In the genomic region with DNA sequence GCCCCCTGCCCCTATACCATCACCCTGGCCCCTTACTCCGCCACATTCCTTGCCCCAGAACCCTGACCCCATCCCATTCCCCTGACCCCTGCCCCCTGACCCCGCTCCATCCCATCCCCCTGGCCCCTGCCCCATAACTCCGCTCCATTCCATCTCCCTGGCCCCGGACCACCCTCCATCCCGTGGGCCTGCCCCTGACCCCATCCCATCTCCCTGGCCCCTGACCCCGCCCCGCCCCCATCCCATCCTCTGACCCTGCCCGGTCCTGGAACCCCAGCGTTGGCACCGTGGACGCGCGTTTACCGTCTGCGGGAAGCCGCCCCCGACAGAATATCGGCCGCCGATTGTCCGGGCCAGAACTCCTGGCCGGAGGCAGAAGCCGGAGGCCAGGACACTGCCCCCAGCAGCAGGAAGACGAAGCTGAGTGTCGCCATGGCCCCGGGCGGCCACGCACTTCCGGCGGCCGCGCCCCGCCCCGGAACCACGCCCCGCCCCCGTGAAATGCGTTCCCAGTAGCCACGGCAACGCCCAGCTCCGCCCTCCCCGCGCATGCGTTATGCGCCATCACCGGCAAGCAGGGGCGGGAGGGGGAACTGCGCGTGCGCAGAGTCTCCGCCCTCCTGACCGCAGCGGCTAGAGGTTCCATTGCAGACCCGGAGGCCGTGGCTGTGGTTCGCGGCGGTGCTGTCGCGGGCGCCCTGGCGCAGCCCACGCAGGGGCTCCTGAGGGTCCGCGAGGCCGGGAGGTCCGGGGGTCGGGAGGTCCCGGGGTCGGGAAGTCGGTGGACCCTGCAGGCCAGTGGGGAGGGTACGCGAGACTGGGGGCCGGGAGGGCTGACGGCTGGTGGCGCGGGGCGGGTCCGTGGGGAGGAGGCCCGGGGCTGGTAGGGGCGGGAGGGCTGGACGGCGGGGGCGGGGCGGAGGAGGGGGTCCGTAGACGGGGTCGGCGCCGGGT, we compare ENCODE assay signal across 1 cellular context.
A peak's percentile ranks its signal among the peaks of the same experiment; 100 is the strongest.
TF ChIP-seq lines count a peak whose summit lies in the region.

A gene with protein sequence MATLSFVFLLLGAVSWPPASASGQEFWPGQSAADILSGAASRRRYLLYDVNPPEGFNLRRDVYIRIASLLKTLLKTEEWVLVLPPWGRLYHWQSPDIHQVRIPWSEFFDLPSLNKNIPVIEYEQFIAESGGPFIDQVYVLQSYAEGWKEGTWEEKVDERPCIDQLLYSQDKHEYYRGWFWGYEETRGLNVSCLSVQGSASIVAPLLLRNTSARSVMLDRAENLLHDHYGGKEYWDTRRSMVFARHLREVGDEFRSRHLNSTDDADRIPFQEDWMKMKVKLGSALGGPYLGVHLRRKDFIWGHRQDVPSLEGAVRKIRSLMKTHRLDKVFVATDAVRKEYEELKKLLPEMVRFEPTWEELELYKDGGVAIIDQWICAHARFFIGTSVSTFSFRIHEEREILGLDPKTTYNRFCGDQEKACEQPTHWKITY (minus strand): TSS at position 458 of the 954 bp plus-strand sequence. CDS start 24 bp downstream, at position 434.

TF ChIP-seq in HepG2, 621 proteins besides CTCF, POLR2A, EP300 and RAD21 (continued from another document and continues in another):
- TF ChIP-seq, protein P1, sequence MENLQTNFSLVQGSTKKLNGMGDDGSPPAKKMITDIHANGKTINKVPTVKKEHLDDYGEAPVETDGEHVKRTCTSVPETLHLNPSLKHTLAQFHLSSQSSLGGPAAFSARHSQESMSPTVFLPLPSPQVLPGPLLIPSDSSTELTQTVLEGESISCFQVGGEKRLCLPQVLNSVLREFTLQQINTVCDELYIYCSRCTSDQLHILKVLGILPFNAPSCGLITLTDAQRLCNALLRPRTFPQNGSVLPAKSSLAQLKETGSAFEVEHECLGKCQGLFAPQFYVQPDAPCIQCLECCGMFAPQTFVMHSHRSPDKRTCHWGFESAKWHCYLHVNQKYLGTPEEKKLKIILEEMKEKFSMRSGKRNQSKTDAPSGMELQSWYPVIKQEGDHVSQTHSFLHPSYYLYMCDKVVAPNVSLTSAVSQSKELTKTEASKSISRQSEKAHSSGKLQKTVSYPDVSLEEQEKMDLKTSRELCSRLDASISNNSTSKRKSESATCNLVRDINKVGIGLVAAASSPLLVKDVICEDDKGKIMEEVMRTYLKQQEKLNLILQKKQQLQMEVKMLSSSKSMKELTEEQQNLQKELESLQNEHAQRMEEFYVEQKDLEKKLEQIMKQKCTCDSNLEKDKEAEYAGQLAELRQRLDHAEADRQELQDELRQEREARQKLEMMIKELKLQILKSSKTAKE (CRISPR knock-in tag; IDR thresholded peaks at IDR 0.05; ENCODE audit: borderline replicate concordance), result no peak
- TF ChIP-seq TOE1 (CRISPR knock-in tag; IDR thresholded peaks at IDR 0.05) (no peak), WIZ (CRISPR knock-in tag; IDR thresholded peaks at IDR 0.05) (no peak), ATF7-NPFF (CRISPR knock-in tag; IDR thresholded peaks at IDR 0.05; ENCODE audit: low read depth) (no peak), ZSCAN25 (CRISPR knock-in tag; IDR thresholded peaks at IDR 0.05) (0 out of 2 replicates have a peak, but pooled peaks have one; percentile 52), ZNF460 (CRISPR knock-in tag; IDR thresholded peaks at IDR 0.05; ENCODE audit: borderline replicate concordance) (no peak), STAT6 (CRISPR knock-in tag; IDR thresholded peaks at IDR 0.05; ENCODE audit: borderline replicate concordance) (no peak), ZNF143 (CRISPR knock-in tag; IDR thresholded peaks at IDR 0.05) (no peak), ZNF503 (CRISPR knock-in tag; IDR thresholded peaks at IDR 0.05) (0 out of 2 replicates have a peak, but pooled peaks have one; percentile 22), SSRP1 (CRISPR knock-in tag; IDR thresholded peaks at IDR 0.05) (no peak), ZNF569 (CRISPR knock-in tag; IDR thresholded peaks at IDR 0.05; ENCODE audit: borderline replicate concordance) (no peak), KDM3A (CRISPR knock-in tag; IDR thresholded peaks at IDR 0.05; ENCODE audit: low read depth) (no peak), ZNF546 (CRISPR knock-in tag; conservative IDR thresholded peaks at IDR 0.05) (0 out of 2 replicates have a peak, but pooled peaks have one; percentile 48), ZNF282 (IDR thresholded peaks at IDR 0.05; ENCODE audit: partially characterized antibody) (no peak), NRL (CRISPR knock-in tag; IDR thresholded peaks at IDR 0.05; ENCODE audit: borderline replicate concordance) (peak; percentile 42; the same call in 1 of the 2 replicates), KLF11 (CRISPR knock-in tag; IDR thresholded peaks at IDR 0.05) (no peak; the same call in 1 of the 2 replicates), MTA3 (CRISPR knock-in tag; IDR thresholded peaks at IDR 0.05) (no peak), CEBPB (IDR thresholded peaks at IDR 0.05; ENCODE audit: borderline replicate concordance, low read depth, low read length) (no peak), RFXAP (CRISPR knock-in tag; IDR thresholded peaks at IDR 0.05; ENCODE audit: borderline replicate concordance) (no peak), MED8 (CRISPR knock-in tag; IDR thresholded peaks at IDR 0.05; ENCODE audit: insufficient replicate concordance) (no peak), ZNF367 (CRISPR knock-in tag; IDR thresholded peaks at IDR 0.05; ENCODE audit: borderline replicate concordance) (no peak), FOXA1 (IDR thresholded peaks at IDR 0.05) (no peak), FOXA1 (CRISPR knock-in tag; IDR thresholded peaks at IDR 0.05) (no peak), ZNF747 (CRISPR knock-in tag; IDR thresholded peaks at IDR 0.05; ENCODE audit: borderline replicate concordance) (peak; percentile 74; the same call in 1 of the 2 replicates), NKX3-1 (CRISPR knock-in tag; IDR thresholded peaks at IDR 0.05) (0 out of 2 replicates have a peak, but pooled peaks have one; percentile 49), LRRFIP1 (CRISPR knock-in tag; conservative IDR thresholded peaks at IDR 0.05) (no peak), ZKSCAN8 (CRISPR knock-in tag; IDR thresholded peaks at IDR 0.05; ENCODE audit: borderline replicate concordance) (no peak), ZNF484 (CRISPR knock-in tag; IDR thresholded peaks at IDR 0.05; ENCODE audit: borderline replicate concordance, low read depth) (no peak), CEBPG (CRISPR knock-in tag; IDR thresholded peaks at IDR 0.05) (no peak), ZBTB25 (CRISPR knock-in tag; IDR thresholded peaks at IDR 0.05) (no peak), ZNF615 (CRISPR knock-in tag; IDR thresholded peaks at IDR 0.05; ENCODE audit: borderline replicate concordance) (no peak)
- TF ChIP-seq, protein P2, sequence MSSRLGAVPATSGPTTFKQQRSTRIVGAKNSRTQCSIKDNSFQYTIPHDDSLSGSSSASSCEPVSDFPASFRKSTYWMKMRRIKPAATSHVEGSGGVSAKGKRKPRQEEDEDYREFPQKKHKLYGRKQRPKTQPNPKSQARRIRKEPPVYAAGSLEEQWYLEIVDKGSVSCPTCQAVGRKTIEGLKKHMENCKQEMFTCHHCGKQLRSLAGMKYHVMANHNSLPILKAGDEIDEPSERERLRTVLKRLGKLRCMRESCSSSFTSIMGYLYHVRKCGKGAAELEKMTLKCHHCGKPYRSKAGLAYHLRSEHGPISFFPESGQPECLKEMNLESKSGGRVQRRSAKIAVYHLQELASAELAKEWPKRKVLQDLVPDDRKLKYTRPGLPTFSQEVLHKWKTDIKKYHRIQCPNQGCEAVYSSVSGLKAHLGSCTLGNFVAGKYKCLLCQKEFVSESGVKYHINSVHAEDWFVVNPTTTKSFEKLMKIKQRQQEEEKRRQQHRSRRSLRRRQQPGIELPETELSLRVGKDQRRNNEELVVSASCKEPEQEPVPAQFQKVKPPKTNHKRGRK (CRISPR knock-in tag; IDR thresholded peaks at IDR 0.05), result no peak
- TF ChIP-seq, protein P3, sequence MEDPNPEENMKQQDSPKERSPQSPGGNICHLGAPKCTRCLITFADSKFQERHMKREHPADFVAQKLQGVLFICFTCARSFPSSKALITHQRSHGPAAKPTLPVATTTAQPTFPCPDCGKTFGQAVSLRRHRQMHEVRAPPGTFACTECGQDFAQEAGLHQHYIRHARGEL (CRISPR knock-in tag; IDR thresholded peaks at IDR 0.05), result no peak
- TF ChIP-seq, protein P4, sequence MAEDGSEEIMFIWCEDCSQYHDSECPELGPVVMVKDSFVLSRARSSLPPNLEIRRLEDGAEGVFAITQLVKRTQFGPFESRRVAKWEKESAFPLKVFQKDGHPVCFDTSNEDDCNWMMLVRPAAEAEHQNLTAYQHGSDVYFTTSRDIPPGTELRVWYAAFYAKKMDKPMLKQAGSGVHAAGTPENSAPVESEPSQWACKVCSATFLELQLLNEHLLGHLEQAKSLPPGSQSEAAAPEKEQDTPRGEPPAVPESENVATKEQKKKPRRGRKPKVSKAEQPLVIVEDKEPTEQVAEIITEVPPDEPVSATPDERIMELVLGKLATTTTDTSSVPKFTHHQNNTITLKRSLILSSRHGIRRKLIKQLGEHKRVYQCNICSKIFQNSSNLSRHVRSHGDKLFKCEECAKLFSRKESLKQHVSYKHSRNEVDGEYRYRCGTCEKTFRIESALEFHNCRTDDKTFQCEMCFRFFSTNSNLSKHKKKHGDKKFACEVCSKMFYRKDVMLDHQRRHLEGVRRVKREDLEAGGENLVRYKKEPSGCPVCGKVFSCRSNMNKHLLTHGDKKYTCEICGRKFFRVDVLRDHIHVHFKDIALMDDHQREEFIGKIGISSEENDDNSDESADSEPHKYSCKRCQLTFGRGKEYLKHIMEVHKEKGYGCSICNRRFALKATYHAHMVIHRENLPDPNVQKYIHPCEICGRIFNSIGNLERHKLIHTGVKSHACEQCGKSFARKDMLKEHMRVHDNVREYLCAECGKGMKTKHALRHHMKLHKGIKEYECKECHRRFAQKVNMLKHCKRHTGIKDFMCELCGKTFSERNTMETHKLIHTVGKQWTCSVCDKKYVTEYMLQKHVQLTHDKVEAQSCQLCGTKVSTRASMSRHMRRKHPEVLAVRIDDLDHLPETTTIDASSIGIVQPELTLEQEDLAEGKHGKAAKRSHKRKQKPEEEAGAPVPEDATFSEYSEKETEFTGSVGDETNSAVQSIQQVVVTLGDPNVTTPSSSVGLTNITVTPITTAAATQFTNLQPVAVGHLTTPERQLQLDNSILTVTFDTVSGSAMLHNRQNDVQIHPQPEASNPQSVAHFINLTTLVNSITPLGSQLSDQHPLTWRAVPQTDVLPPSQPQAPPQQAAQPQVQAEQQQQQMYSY (CRISPR knock-in tag; IDR thresholded peaks at IDR 0.05), result no peak
- TF ChIP-seq, protein P5, sequence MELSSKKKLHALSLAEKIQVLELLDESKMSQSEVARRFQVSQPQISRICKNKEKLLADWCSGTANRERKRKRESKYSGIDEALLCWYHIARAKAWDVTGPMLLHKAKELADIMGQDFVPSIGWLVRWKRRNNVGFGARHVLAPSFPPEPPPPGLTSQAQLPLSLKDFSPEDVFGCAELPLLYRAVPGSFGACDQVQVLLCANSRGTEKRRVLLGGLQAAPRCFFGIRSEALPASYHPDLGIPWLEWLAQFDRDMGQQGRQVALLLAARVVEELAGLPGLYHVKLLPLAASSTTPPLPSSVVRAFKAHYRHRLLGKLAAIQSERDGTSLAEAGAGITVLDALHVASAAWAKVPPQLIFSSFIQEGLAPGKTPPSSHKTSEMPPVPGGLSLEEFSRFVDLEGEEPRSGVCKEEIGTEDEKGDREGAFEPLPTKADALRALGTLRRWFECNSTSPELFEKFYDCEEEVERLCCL (CRISPR knock-in tag; IDR thresholded peaks at IDR 0.05; ENCODE audit: borderline replicate concordance), result no peak
